ENCODE assay signal across 14 cellular contexts in genomic region chr5:125961150-125961549, GRCh38.
DNase-seq lines count a peak whose midpoint lies in the region; ATAC-seq and TF ChIP-seq lines count a peak whose summit lies in the region.
"Had no signal": no experiment of that assay in that cellular context is flagged by ENCODE, and none has a peak within 500 bp of the region (broad histone marks: within the 10 kb centered on the region; RNA-seq: fewer than 3 reads in every experiment).

No MANE protein-coding gene starts in this region.

- H3K4me3 Mint-ChIP-seq in activated T-helper 17 cell treated with anti-CD3 and anti-CD28 coated beads, Interleukin-2, amount 50 U/mL, for 72 hours, result no peak overlapping the region
- H3K4me3 Mint-ChIP-seq: central memory CD8-positive, alpha-beta T cell; stimulated activated naive CD8-positive, alpha-beta T cell treated with anti-CD3 and anti-CD28 coated beads, Interleukin-15, Interleukin-2, amounts not matched to agents 100 ng/mL and 50 ng/mL, for 24 hours had no signal

- H3K27me3 Mint-ChIP-seq in activated T-helper 17 cell treated with anti-CD3 and anti-CD28 coated beads, Interleukin-2, amount 50 U/mL, for 72 hours, result no peaks in the 10 kb centered on the region
- H3K27me3 Mint-ChIP-seq: central memory CD8-positive, alpha-beta T cell; stimulated activated naive CD8-positive, alpha-beta T cell treated with anti-CD3 and anti-CD28 coated beads, Interleukin-15, Interleukin-2, amounts not matched to agents 100 ng/mL and 50 ng/mL, for 24 hours had no signal

- no peak overlapping the region for H3K4me3 ChIP-seq in left lung
- H3K4me3 ChIP-seq: smooth muscle cell had no signal

- H3K4me1 Mint-ChIP-seq in activated T-helper 17 cell treated with anti-CD3 and anti-CD28 coated beads, Interleukin-2, amount 50 U/mL, for 72 hours, result no peaks in the 10 kb centered on the region
- H3K4me1 Mint-ChIP-seq: central memory CD8-positive, alpha-beta T cell had no signal

- H3K27ac ChIP-seq in left lung, result no peak overlapping the region

- DNase-seq in stimulated activated CD4-positive, alpha-beta T cell treated with anti-CD3 and anti-CD28 coated beads, Interleukin-15, amount 100 ng/mL, for 24 hours, result no peak
- DNase-seq in GM13977 (ENCODE audit: low spot score), result no peak
- no peak for DNase-seq in left lung
- no peak for DNase-seq in putamen (ENCODE audit: low spot score)
- DNase-seq: DMS79 treated with DMSO at 0.1 percent for 48 hours, NCI-H2107 had no signal

- TF ChIP-seq CTCF in GM13977 (IDR thresholded peaks at IDR 0.05; ENCODE audit: extremely low read depth, insufficient read depth, missing control alignments), result no peak
- TF ChIP-seq CTCF in left lung (IDR thresholded peaks at IDR 0.05), result no peak

- ATAC-seq in GM18907 (IDR thresholded peaks at IDR 0.05; ENCODE audit: unreplicated experiment) (peak; percentile 100), GM21619 (IDR thresholded peaks at IDR 0.05; ENCODE audit: unreplicated experiment) (peak; percentile 100), HG03159 (IDR thresholded peaks at IDR 0.05; ENCODE audit: unreplicated experiment) (peak; percentile 99), left lung (no peak)
- ATAC-seq in activated T-helper 17 cell treated with anti-CD3 and anti-CD28 coated beads, Interleukin-2, amount 50 U/mL, for 72 hours (replicated peaks), result peak; percentile 64
- ATAC-seq: SK-N-SH treated with all-trans-retinoic acid at 6 μM for 48 hours had no signal

- no peaks in the 10 kb centered on the region for H3K9me3 ChIP-seq in left lung

- H3K36me3 Mint-ChIP-seq in activated T-helper 17 cell treated with anti-CD3 and anti-CD28 coated beads, Interleukin-2, amount 50 U/mL, for 72 hours (ENCODE audit: low read depth), result no peaks in the 10 kb centered on the region

- no peak overlapping the region for H3K27ac Mint-ChIP-seq in activated T-helper 17 cell treated with anti-CD3 and anti-CD28 coated beads, Interleukin-2, amount 50 U/mL, for 72 hours
- H3K27ac Mint-ChIP-seq: stimulated activated naive CD8-positive, alpha-beta T cell treated with anti-CD3 and anti-CD28 coated beads, Interleukin-15, Interleukin-2, amounts not matched to agents 100 ng/mL and 50 ng/mL, for 24 hours had no signal

- H3K4me1 ChIP-seq in left lung, result no peaks in the 10 kb centered on the region

- no peaks in the 10 kb centered on the region for H3K36me3 ChIP-seq in left lung

- no peaks in the 10 kb centered on the region for H3K27me3 ChIP-seq in left lung

- in situ Hi-C loops in GM13977 (cut with MboI; ENCODE audit: low pct_unique_long_range_greater_than_20kb, low sequenced_read_pairs, unreplicated experiment), result no loop called here

- intact Hi-C loops in left lung (cut with DNase I), result no loop called here

- peaks cover 8% of the 10 kb centered on the region for H3K9me3 Mint-ChIP-seq in activated T-helper 17 cell treated with anti-CD3 and anti-CD28 coated beads, Interleukin-2, amount 50 U/mL, for 72 hours
- H3K9me3 Mint-ChIP-seq: stimulated activated naive CD8-positive, alpha-beta T cell treated with anti-CD3 and anti-CD28 coated beads, Interleukin-15, Interleukin-2, amounts not matched to agents 100 ng/mL and 50 ng/mL, for 24 hours had no signal
